In genomic region chr19:10036601-10037071, GRCh38 we compare ENCODE assay signal across 1 cellular context.
TF ChIP-seq lines count a peak whose summit lies in the region.

No MANE protein-coding gene starts in this region.

TF ChIP-seq in K562, 482 proteins besides CTCF, POLR2A, EP300 and RAD21:
- no peak for TF ChIP-seq CEBPG (CRISPR knock-in tag; IDR thresholded peaks at IDR 0.05)
- peak in 1 of 2 experiments; percentile 77; a peak in 2 of 4 replicates for TF ChIP-seq CEBPG (tag; conservative IDR thresholded peaks at IDR 0.05 in 1 of 2, IDR thresholded peaks at IDR 0.05 in 1 of 2)
- TF ChIP-seq KLF16 (IDR thresholded peaks at IDR 0.05) = no peak
- peak; percentile 59 for TF ChIP-seq ATF3 (IDR thresholded peaks at IDR 0.05)
- no peak for TF ChIP-seq ATF3 (CRISPR knock-in tag; conservative IDR thresholded peaks at IDR 0.05)
- no peak for TF ChIP-seq ZNF263 (CRISPR knock-in tag; IDR thresholded peaks at IDR 0.05; ENCODE audit: borderline replicate concordance)
- no peak for TF ChIP-seq ZBED1 (IDR thresholded peaks at IDR 0.05)
- TF ChIP-seq CBFA2T2 (conservative IDR thresholded peaks at IDR 0.05) = no peak
- TF ChIP-seq CEBPB (tag; IDR thresholded peaks at IDR 0.05) = peak; percentile 54
- TF ChIP-seq U2AF2 (optimal IDR thresholded peaks at IDR 0.05; ENCODE audit: low read depth, low read length) = no peak
TF ChIP-seq in K562: peak in this region for 3.
